1 cellular context compared by ENCODE assay signal in genomic region chr7:143287935-143288826, GRCh38.
TF ChIP-seq lines count a peak whose summit lies in the region.

Gene CASP2 (plus strand): TSS chr7:143288351. CDS start chr7:143288456, 105 bp downstream.

TF ChIP-seq in HepG2, 621 proteins besides CTCF, POLR2A, EP300 and RAD21 (continued from another document and continues in another):
- TF ChIP-seq ZNF33B (CRISPR knock-in tag; IDR thresholded peaks at IDR 0.05) (no peak), ZNF143 (CRISPR knock-in tag; IDR thresholded peaks at IDR 0.05) (no peak; the same call in 1 of the 2 replicates), HNRNPL (IDR thresholded peaks at IDR 0.05; ENCODE audit: low read depth, low read length) (no peak), CEBPZ (IDR thresholded peaks at IDR 0.05; ENCODE audit: low read length) (no peak), SRSF1 (optimal IDR thresholded peaks at IDR 0.05; ENCODE audit: low read depth, low read length) (no peak), ZNF101 (CRISPR knock-in tag; IDR thresholded peaks at IDR 0.05; ENCODE audit: borderline replicate concordance, low read depth) (no peak), PHF20 (CRISPR knock-in tag; IDR thresholded peaks at IDR 0.05) (peak; percentile 68; the same call in 1 of the 2 replicates), PRDM4 (CRISPR knock-in tag; IDR thresholded peaks at IDR 0.05; ENCODE audit: borderline replicate concordance) (0 out of 2 replicates have a peak, but pooled peaks have one; percentile 49), ZHX2 (IDR thresholded peaks at IDR 0.05; ENCODE audit: low read depth) (no peak; the same call in 1 of the 2 replicates), ZHX2 (CRISPR knock-in tag; IDR thresholded peaks at IDR 0.05; ENCODE audit: borderline replicate concordance) (no peak), ZHX1 (CRISPR knock-in tag; IDR thresholded peaks at IDR 0.05; ENCODE audit: low read depth) (no peak), ARID2 (CRISPR knock-in tag; IDR thresholded peaks at IDR 0.05; ENCODE audit: borderline replicate concordance) (peak; percentile 80), TP53 (CRISPR knock-in tag; conservative IDR thresholded peaks at IDR 0.05) (no peak), ZBTB7A (CRISPR knock-in tag; IDR thresholded peaks at IDR 0.05) (peak; percentile 47; the same call in 1 of the 2 replicates), TMF1 (CRISPR knock-in tag; IDR thresholded peaks at IDR 0.05; ENCODE audit: low read depth) (no peak), ZMYM3 (CRISPR knock-in tag; IDR thresholded peaks at IDR 0.05) (no peak), ZNF619 (CRISPR knock-in tag; IDR thresholded peaks at IDR 0.05) (peak; percentile 78; the same call in 1 of the 2 replicates), TERF1 (CRISPR knock-in tag; IDR thresholded peaks at IDR 0.05) (no peak), NRL (CRISPR knock-in tag; IDR thresholded peaks at IDR 0.05; ENCODE audit: borderline replicate concordance) (no peak; the same call in 1 of the 2 replicates), ZNF75D (CRISPR knock-in tag; IDR thresholded peaks at IDR 0.05; ENCODE audit: borderline replicate concordance) (no peak), ATF4 (CRISPR knock-in tag; IDR thresholded peaks at IDR 0.05) (0 out of 4 replicates have a peak, but pooled peaks of 1 of the 2 experiments have one; percentile 6), TCF7L2 (IDR thresholded peaks at IDR 0.05; ENCODE audit: low read depth, low read length) (no peak), RFX3 (CRISPR knock-in tag; IDR thresholded peaks at IDR 0.05) (no peak), ZNF121 (CRISPR knock-in tag; IDR thresholded peaks at IDR 0.05) (peak; percentile 10; the same call in 1 of the 2 replicates)
- TF ChIP-seq, protein P1, sequence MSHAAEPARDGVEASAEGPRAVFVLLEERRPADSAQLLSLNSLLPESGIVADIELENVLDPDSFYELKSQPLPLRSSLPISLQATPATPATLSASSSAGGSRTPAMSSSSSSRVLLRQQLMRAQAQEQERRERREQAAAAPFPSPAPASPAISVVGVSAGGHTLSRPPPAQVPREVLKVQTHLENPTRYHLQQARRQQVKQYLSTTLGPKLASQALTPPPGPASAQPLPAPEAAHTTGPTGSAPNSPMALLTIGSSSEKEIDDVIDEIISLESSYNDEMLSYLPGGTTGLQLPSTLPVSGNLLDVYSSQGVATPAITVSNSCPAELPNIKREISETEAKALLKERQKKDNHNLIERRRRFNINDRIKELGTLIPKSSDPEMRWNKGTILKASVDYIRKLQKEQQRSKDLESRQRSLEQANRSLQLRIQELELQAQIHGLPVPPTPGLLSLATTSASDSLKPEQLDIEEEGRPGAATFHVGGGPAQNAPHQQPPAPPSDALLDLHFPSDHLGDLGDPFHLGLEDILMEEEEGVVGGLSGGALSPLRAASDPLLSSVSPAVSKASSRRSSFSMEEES (CRISPR knock-in tag; IDR thresholded peaks at IDR 0.05) = no peak; the same call in 1 of the 2 replicates
- TF ChIP-seq, protein P2, sequence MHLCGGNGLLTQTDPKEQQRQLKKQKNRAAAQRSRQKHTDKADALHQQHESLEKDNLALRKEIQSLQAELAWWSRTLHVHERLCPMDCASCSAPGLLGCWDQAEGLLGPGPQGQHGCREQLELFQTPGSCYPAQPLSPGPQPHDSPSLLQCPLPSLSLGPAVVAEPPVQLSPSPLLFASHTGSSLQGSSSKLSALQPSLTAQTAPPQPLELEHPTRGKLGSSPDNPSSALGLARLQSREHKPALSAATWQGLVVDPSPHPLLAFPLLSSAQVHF (CRISPR knock-in tag; IDR thresholded peaks at IDR 0.05) = 0 out of 2 replicates have a peak, but pooled peaks have one; percentile 68
- TF ChIP-seq, protein P3, sequence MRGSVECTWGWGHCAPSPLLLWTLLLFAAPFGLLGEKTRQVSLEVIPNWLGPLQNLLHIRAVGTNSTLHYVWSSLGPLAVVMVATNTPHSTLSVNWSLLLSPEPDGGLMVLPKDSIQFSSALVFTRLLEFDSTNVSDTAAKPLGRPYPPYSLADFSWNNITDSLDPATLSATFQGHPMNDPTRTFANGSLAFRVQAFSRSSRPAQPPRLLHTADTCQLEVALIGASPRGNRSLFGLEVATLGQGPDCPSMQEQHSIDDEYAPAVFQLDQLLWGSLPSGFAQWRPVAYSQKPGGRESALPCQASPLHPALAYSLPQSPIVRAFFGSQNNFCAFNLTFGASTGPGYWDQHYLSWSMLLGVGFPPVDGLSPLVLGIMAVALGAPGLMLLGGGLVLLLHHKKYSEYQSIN (CRISPR knock-in tag; IDR thresholded peaks at IDR 0.05; ENCODE audit: borderline replicate concordance) = no peak
